Comparison of ENCODE assay signal across 18 cellular contexts in genomic region chr9:105142406-105143092, GRCh38.
DNase-seq lines count a peak whose midpoint lies in the region; ATAC-seq and TF ChIP-seq lines count a peak whose summit lies in the region.
"Had no signal": no experiment of that assay in that cellular context is flagged by ENCODE, and none has a peak within 500 bp of the region (broad histone marks: within the 10 kb centered on the region; RNA-seq: fewer than 3 reads in every experiment).

No MANE protein-coding gene starts in this region.

- TF ChIP-seq CTCF in KMS-11 (conservative IDR thresholded peaks at IDR 0.05; ENCODE audit: low read depth, low read length) (no peak), smooth muscle cell (IDR thresholded peaks at IDR 0.05; ENCODE audit: borderline replicate concordance, insufficient read depth, poor library complexity, severe bottlenecking) (no peak)

- no peak overlapping the region for H3K4me3 Mint-ChIP-seq in dendritic cell treated with granulocyte-macrophage colony-stimulating factor and Interleukin-4, amounts not matched to agents 40 ng/mL and 50 ng/mL, for 4 days
- H3K4me3 Mint-ChIP-seq: stimulated activated naive CD8-positive, alpha-beta T cell treated with anti-CD3 and anti-CD28 coated beads, Interleukin-15, Interleukin-2, amounts not matched to agents 100 ng/mL and 50 ng/mL, for 24 hours; T-cell had no signal

- DNase-seq in OCI-M1 (lab: John Stamatoyannopoulos, UW) = peak; percentile 81
- no peak for DNase-seq in smooth muscle cell (lab: John Stamatoyannopoulos, UW; ENCODE audit: unreplicated experiment)
- DNase-seq: activated CD4-positive, CD25-positive, alpha-beta regulatory T cell treated with anti-CD3 and anti-CD28 coated beads, Interleukin-2, amount 50 U/mL, for 72 hours; activated naive CD4-positive, alpha-beta T cell treated with anti-CD3 and anti-CD28 coated beads, Interleukin-2, amount 50 U/mL, for 16 hours; CD4-positive, alpha-beta memory T cell; DND-41; GOT3; islet precursor cell; NCI-H510A; ovary; T-cell had no signal

- H3K9ac ChIP-seq in KMS-11 (no peak overlapping the region), smooth muscle cell (ENCODE audit: low read depth) (no peak overlapping the region)

- no peaks in the 10 kb centered on the region for H3K36me3 ChIP-seq in KMS-11 (ENCODE audit: insufficient read depth)
- no peaks in the 10 kb centered on the region for H3K36me3 ChIP-seq in smooth muscle cell (ENCODE audit: low read depth)
- H3K36me3 ChIP-seq: ovary had no signal

- H3K79me2 ChIP-seq in KMS-11 (ENCODE audit: insufficient read depth, low read depth) (no peaks in the 10 kb centered on the region), smooth muscle cell (ENCODE audit: low read depth) (no peaks in the 10 kb centered on the region)

- intact Hi-C loops in dendritic cell treated with granulocyte-macrophage colony-stimulating factor and Interleukin-4, amounts not matched to agents 40 ng/mL and 50 ng/mL, for 4 days (cut with micrococcal nuclease) = no loop called here

- no peaks in the 10 kb centered on the region for H3K27me3 Mint-ChIP-seq in dendritic cell treated with granulocyte-macrophage colony-stimulating factor and Interleukin-4, amounts not matched to agents 40 ng/mL and 50 ng/mL, for 4 days

- H3K27me3 ChIP-seq in KMS-11 (ENCODE audit: insufficient read depth, low read depth) = no peaks in the 10 kb centered on the region
- H3K27me3 ChIP-seq in smooth muscle cell (ENCODE audit: low read depth) = no peaks in the 10 kb centered on the region
- H3K27me3 ChIP-seq: ovary had no signal

- H2AFZ ChIP-seq in KMS-11 (ENCODE audit: low read depth) = no peak overlapping the region
- no peak overlapping the region for H2AFZ ChIP-seq in smooth muscle cell (ENCODE audit: low read depth)

- H3K4me1 ChIP-seq in KMS-11 (ENCODE audit: low read depth, poor library complexity, severe bottlenecking) (peaks cover 52% of the 10 kb centered on the region), smooth muscle cell (ENCODE audit: low read depth) (no peaks in the 10 kb centered on the region)

- peaks cover 42% of the 10 kb centered on the region for H3K4me1 Mint-ChIP-seq in dendritic cell treated with granulocyte-macrophage colony-stimulating factor and Interleukin-4, amounts not matched to agents 40 ng/mL and 50 ng/mL, for 4 days (ENCODE audit: low read depth)

- peak overlapping the region; percentile 86 for H3K27ac Mint-ChIP-seq in dendritic cell treated with granulocyte-macrophage colony-stimulating factor and Interleukin-4, amounts not matched to agents 40 ng/mL and 50 ng/mL, for 4 days
- H3K27ac Mint-ChIP-seq: CD4-positive, alpha-beta memory T cell; stimulated activated naive CD8-positive, alpha-beta T cell treated with anti-CD3 and anti-CD28 coated beads, Interleukin-15, Interleukin-2, amounts not matched to agents 100 ng/mL and 50 ng/mL, for 24 hours; T-cell had no signal

- H4K20me1 ChIP-seq in KMS-11 (ENCODE audit: insufficient read depth) (no peaks in the 10 kb centered on the region), smooth muscle cell (ENCODE audit: low read depth) (no peaks in the 10 kb centered on the region)

- no peak overlapping the region for H3K4me3 ChIP-seq in KMS-11 (IDR thresholded peaks at IDR 0.05; ENCODE audit: insufficient read depth, low read depth, low read length)
- no peak overlapping the region for H3K4me3 ChIP-seq in smooth muscle cell
- H3K4me3 ChIP-seq: ovary had no signal

- H3K27ac ChIP-seq in KMS-11 (no peak overlapping the region), smooth muscle cell (ENCODE audit: low read depth) (peak overlapping the region; percentile 54)
- H3K27ac ChIP-seq: ovary had no signal

- no peaks in the 10 kb centered on the region for H3K36me3 Mint-ChIP-seq in dendritic cell treated with granulocyte-macrophage colony-stimulating factor and Interleukin-4, amounts not matched to agents 40 ng/mL and 50 ng/mL, for 4 days (ENCODE audit: low read depth)
- H3K36me3 Mint-ChIP-seq: CD4-positive, alpha-beta memory T cell; T-cell had no signal

- no peaks in the 10 kb centered on the region for H3K9me3 ChIP-seq in smooth muscle cell (replicated peaks; ENCODE audit: low read depth)
- H3K9me3 ChIP-seq: ovary had no signal

- H3K4me2 ChIP-seq in KMS-11 = peak overlapping the region; percentile 50
- peak overlapping the region; percentile 3 for H3K4me2 ChIP-seq in smooth muscle cell

- 69% methylated on average over 7 of the region's 7 CpGs for WGBS in smooth muscle cell (ENCODE audit: low lambda C conversion rate)

- ATAC-seq in GM19023 (IDR thresholded peaks at IDR 0.05; ENCODE audit: unreplicated experiment) = no peak
- ATAC-seq in GM21447 (IDR thresholded peaks at IDR 0.05; ENCODE audit: unreplicated experiment) = no peak
- no peak for ATAC-seq in esophagus mucosa
- ATAC-seq: Panc1, T-cell had no signal

- H3F3A ChIP-seq in smooth muscle cell (ENCODE audit: low read depth) = no peaks in the 10 kb centered on the region

- H3K9me3 Mint-ChIP-seq in dendritic cell treated with granulocyte-macrophage colony-stimulating factor and Interleukin-4, amounts not matched to agents 40 ng/mL and 50 ng/mL, for 4 days = no peaks in the 10 kb centered on the region
- H3K9me3 Mint-ChIP-seq: CD4-positive, alpha-beta memory T cell; stimulated activated naive CD8-positive, alpha-beta T cell treated with anti-CD3 and anti-CD28 coated beads, Interleukin-15, Interleukin-2, amounts not matched to agents 100 ng/mL and 50 ng/mL, for 24 hours; T-cell had no signal
